In genomic region chr10:101291254-101292193, GRCh38 we compare ENCODE assay signal across 9 cellular contexts.
DNase-seq lines count a peak whose midpoint lies in the region; ATAC-seq, FAIRE-seq and TF ChIP-seq lines count a peak whose summit lies in the region.
"Had no signal": no experiment of that assay in that cellular context is flagged by ENCODE, and none has a peak within 500 bp of the region (broad histone marks: within the 10 kb centered on the region; RNA-seq: fewer than 3 reads in every experiment).

No MANE protein-coding gene starts in this region.

- peak overlapping the region; percentile 36 for H3K4me3 ChIP-seq in K562

- H3K36me3 Mint-ChIP-seq in T-helper 2 cell treated with Interferon-gamma antibody and Interleukin-4, amounts not matched to agents 5 μg/mL and 100 μg/mL, for 36 hours (ENCODE audit: low read depth) = no peaks in the 10 kb centered on the region

- H3K4me1 Mint-ChIP-seq in T-helper 2 cell treated with Interferon-gamma antibody and Interleukin-4, amounts not matched to agents 5 μg/mL and 100 μg/mL, for 36 hours (ENCODE audit: low read depth) = no peaks in the 10 kb centered on the region

- no peaks in the 10 kb centered on the region for H3K9me3 Mint-ChIP-seq in T-helper 2 cell treated with Interferon-gamma antibody and Interleukin-4, amounts not matched to agents 5 μg/mL and 100 μg/mL, for 36 hours

- peak overlapping the region; percentile 46 to 74; a peak in 3 of 4 replicates for H3K9ac ChIP-seq in K562 (ENCODE audit: insufficient read depth in 1 of 2, low read depth in 2 of 2, low read length in 2 of 2)

- in situ Hi-C loops in K562 (cut with MboI) = loop anchor here (5.0 kb wide), 1 partner anchor 129 kb away; no protein-coding TSS in a partner anchor

- TF ChIP-seq CTCF in K562 (IDR thresholded peaks at IDR 0.05 in 2 of 3, conservative IDR thresholded peaks at IDR 0.05 in 1 of 3; ENCODE audit: insufficient read depth in 2 of 3, low read depth in 1 of 3, low read length in 3 of 3) = peak; percentile 58 to 83 (median 65)

- peak overlapping the region; percentile 87 for H2AFZ ChIP-seq in K562 (ENCODE audit: low read depth, low read length)

- H3K27ac ChIP-seq in K562 (ENCODE audit: extremely low read depth, low read depth, low read length) = no peak overlapping the region

- H3K27ac Mint-ChIP-seq in T-helper 2 cell treated with Interferon-gamma antibody and Interleukin-4, amounts not matched to agents 5 μg/mL and 100 μg/mL, for 36 hours = no peak overlapping the region

- DNase-seq in EL (peak; percentile 55), NCI-H1105 treated with DMSO at 0.1 percent for 48 hours (lab: John Stamatoyannopoulos, UW) (peak; percentile 77), K562 (ENCODE audit: extremely low read depth in 1 of 4, low spot score in 3 of 4) (peak; percentile 67 to 78 (median 76)), iPS-NIHi7 (ENCODE audit: extremely low spot score) (peak; percentile 84)
- DNase-seq in T-helper 2 cell treated with Interferon-gamma antibody and Interleukin-4, amounts not matched to agents 5 μg/mL and 100 μg/mL, for 36 hours (ENCODE audit: low spot score) = no peak
- peak; percentile 46 for DNase-seq in stimulated activated CD4-positive, alpha-beta T cell treated with anti-CD3 and anti-CD28 coated beads, Interleukin-1b, Interleukin-23, amount 100 ng/mL, for 48 hours

- no TSS peak for BruUV-seq in K562 (replicated peaks; lab: Mats Ljungman, UMichigan)

- H3K27me3 ChIP-seq in K562 (ENCODE audit: control insufficient read depth in 2 of 2, insufficient read depth in 2 of 2, low read length in 2 of 2) = peaks cover 0 to 42% of the 10 kb centered on the region in 2 experiments; a peak in 3 of 5 replicates

- H3K4me1 ChIP-seq in K562 (replicated peaks in 1 of 2; ENCODE audit: control insufficient read depth in 2 of 2, insufficient read depth in 2 of 2, low read length in 2 of 2) = peaks cover 0 to 17% of the 10 kb centered on the region in 2 experiments; a peak in 3 of 5 replicates

- peaks cover 73% of the 10 kb centered on the region for H3K27me3 Mint-ChIP-seq in T-helper 2 cell treated with Interferon-gamma antibody and Interleukin-4, amounts not matched to agents 5 μg/mL and 100 μg/mL, for 36 hours (ENCODE audit: low read depth)

- ATAC-seq in K562 (peak; percentile 92), GM19452 (IDR thresholded peaks at IDR 0.05; ENCODE audit: unreplicated experiment) (no peak), HG03097 (IDR thresholded peaks at IDR 0.05; ENCODE audit: low FRiP score, unreplicated experiment) (no peak)

- 7% methylated on average over 28 of the region's 70 CpGs for WGBS in K562 (ENCODE audit: insufficient coverage, low coverage, missing lambda C conversion rate)

- no peaks in the 10 kb centered on the region for H3K79me2 ChIP-seq in K562 (ENCODE audit: control insufficient read depth, insufficient read depth, low read length)

- peak; percentile 18 to 60; a peak in 2 of 4 replicates for TF ChIP-seq RAD21 in K562 (CRISPR knock-in tag; conservative IDR thresholded peaks at IDR 0.05 in 1 of 2, IDR thresholded peaks at IDR 0.05 in 1 of 2)

- H3K36me3 ChIP-seq in K562 (ENCODE audit: control insufficient read depth, insufficient read depth, low read length) = no peaks in the 10 kb centered on the region

- intact Hi-C loops in K562 (cut with micrococcal nuclease) = loop anchor here (1.0 kb wide), 1 partner anchor 77 kb away; no protein-coding TSS in a partner anchor

- H3K9me1 ChIP-seq in K562 (ENCODE audit: control insufficient read depth, insufficient read depth, low read length) = no peaks in the 10 kb centered on the region

- TF ChIP-seq EP300 in K562 (IDR thresholded peaks at IDR 0.05; ENCODE audit: low read length) = no peak

- no peak for FAIRE-seq in K562 (lab: Jason Lieb, UNC)
- FAIRE-seq: colon had no signal

- H3K9me3 ChIP-seq in K562 (replicated peaks; ENCODE audit: control insufficient read depth, insufficient read depth, low read depth, low read length) = no peaks in the 10 kb centered on the region

- CTCF ChIA-PET in K562 (lab: Yijun Ruan, JAX; ENCODE audit: low intra/inter-chr PET ratio) = interaction anchor here (0.6 to 1.9 kb wide), 4 partner anchors 76 to 130 kb away, joined by 3 to 8 read pairs (median 6); no protein-coding TSS in a partner anchor

- peak overlapping the region; percentile 41 for H3K4me2 ChIP-seq in K562 (ENCODE audit: insufficient read depth, low read length)

- H4K20me1 ChIP-seq in K562 (replicated peaks; ENCODE audit: control insufficient read depth, insufficient read depth, low read length) = no peaks in the 10 kb centered on the region

- POLR2A ChIA-PET in K562 (lab: Yijun Ruan, JAX) = interaction anchor here (1.0 to 1.6 kb wide), 2 partner anchors 12 to 14 kb away, joined by 3 to 6 read pairs; no protein-coding TSS in a partner anchor

- no peak for TF ChIP-seq POLR2A in K562 (conservative IDR thresholded peaks at IDR 0.05)

- H3K4me3 Mint-ChIP-seq in T-helper 2 cell treated with Interferon-gamma antibody and Interleukin-4, amounts not matched to agents 5 μg/mL and 100 μg/mL, for 36 hours = peak overlapping the region; percentile 64

TF ChIP-seq in K562, 482 proteins besides CTCF, POLR2A, EP300 and RAD21 (continues in another document):
- TF ChIP-seq ELF2 (CRISPR knock-in tag; IDR thresholded peaks at IDR 0.05) (no peak), MAZ (CRISPR knock-in tag; conservative IDR thresholded peaks at IDR 0.05 in 1 of 2, IDR thresholded peaks at IDR 0.05 in 1 of 2) (0 out of 4 replicates have a peak, but pooled peaks of 1 of the 2 experiments have one; percentile 35), SETDB1 (IDR thresholded peaks at IDR 0.05; ENCODE audit: low read length) (no peak), ZNF512 (tag; IDR thresholded peaks at IDR 0.05) (0 out of 2 replicates have a peak, but pooled peaks have one; percentile 19), BCL6 (CRISPR knock-in tag; IDR thresholded peaks at IDR 0.05) (no peak), SMC3 (conservative IDR thresholded peaks at IDR 0.05; ENCODE audit: insufficient read depth, low read depth, low read length) (peak; percentile 28; the same call in 1 of the 2 replicates)
- TF ChIP-seq, protein P1, sequence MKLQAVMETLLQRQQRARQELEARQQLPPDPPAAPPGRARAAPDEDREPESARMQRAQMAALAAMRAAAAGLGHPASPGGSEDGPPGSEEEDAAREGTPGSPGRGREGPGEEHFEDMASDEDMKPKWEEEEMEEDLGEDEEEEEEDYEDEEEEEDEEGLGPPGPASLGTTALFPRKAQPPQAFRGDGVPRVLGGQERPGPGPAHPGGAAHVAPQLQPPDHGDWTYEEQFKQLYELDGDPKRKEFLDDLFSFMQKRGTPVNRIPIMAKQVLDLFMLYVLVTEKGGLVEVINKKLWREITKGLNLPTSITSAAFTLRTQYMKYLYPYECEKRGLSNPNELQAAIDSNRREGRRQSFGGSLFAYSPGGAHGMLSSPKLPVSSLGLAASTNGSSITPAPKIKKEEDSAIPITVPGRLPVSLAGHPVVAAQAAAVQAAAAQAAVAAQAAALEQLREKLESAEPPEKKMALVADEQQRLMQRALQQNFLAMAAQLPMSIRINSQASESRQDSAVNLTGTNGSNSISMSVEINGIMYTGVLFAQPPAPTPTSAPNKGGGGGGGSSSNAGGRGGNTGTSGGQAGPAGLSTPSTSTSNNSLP (IDR thresholded peaks at IDR 0.05; ENCODE audit: borderline replicate concordance, low read depth, low read length) = no peak
